Comparison of ENCODE assay signal across 28 cellular contexts in genomic region chr11:75728992-75729391, GRCh38. TPM values are rescaled to one million over a fixed set of nuclear protein-coding genes. Genes with fewer than 3 reads are reported as not detected.
"Had no signal": no experiment of that assay in that cellular context is flagged by ENCODE, and none has a peak within 500 bp of the region (broad histone marks: within the 10 kb centered on the region; RNA-seq: fewer than 3 reads in every experiment).

No MANE protein-coding gene starts in this region.

- H3K27ac ChIP-seq: left ventricle myocardium inferior, ovary, stomach, thoracic aorta, tibial artery, uterus had no signal

- H3K4me1 ChIP-seq: uterus had no signal

- H3K4me3 ChIP-seq: left ventricle myocardium inferior, lung, mucosa of descending colon, ovary, stomach, thoracic aorta, tibial artery, uterus had no signal

- H3K27me3 ChIP-seq: ovary, stomach, tibial artery, uterus had no signal

- ATAC-seq: mucosa of descending colon; naive thymus-derived CD4-positive, alpha-beta T cell; natural killer cell treated with Interleukin-12 subunit alpha and Interleukin-12 subunit beta and Interleukin-15 and Interleukin-18, amount 100 ng/mL, for 72 hours; right cardiac atrium; sciatic nerve; stimulated activated naive B cell treated with anti-CD40 and anti-IgM and Interleukin-4, amounts not matched to agents 10 μg/mL and 1 μg/mL and 100 μg/mL, for 72 hours; stimulated activated naive CD8-positive, alpha-beta T cell treated with anti-CD3 and anti-CD28 coated beads, Interleukin-15, Interleukin-2, amounts not matched to agents 100 U/mL and 50 U/mL, for 24 hours had no signal

- H3K9me3 ChIP-seq: left ventricle myocardium inferior, mucosa of descending colon, ovary, stomach, thoracic aorta, tibial artery, uterus had no signal

- H3K36me3 ChIP-seq: left ventricle myocardium inferior, ovary, stomach, thoracic aorta, tibial artery, uterus had no signal

- DNase-seq: head of caudate nucleus; hippocampal formation; immature natural killer cell; left ventricle myocardium inferior; mesendoderm; midbrain; mucosa of descending colon; naive thymus-derived CD4-positive, alpha-beta T cell; ovary; retina; right cardiac atrium; small intestine; stimulated activated CD4-positive, alpha-beta T cell treated with anti-CD3 and anti-CD28 coated beads, Interleukin-2, amount 100 ng/mL, for 24 hours; stimulated activated CD4-positive, alpha-beta T cell treated with anti-CD3 and anti-CD28 coated beads, Interleukin-4, amount 100 ng/mL, for 1 hour; stimulated activated naive B cell treated with anti-CD40 and anti-IgM and Interleukin-4, amounts not matched to agents 10 μg/mL and 1 μg/mL and 100 μg/mL, for 72 hours; stimulated activated naive CD8-positive, alpha-beta T cell treated with anti-CD3 and anti-CD28 coated beads, Interleukin-15, Interleukin-2, amounts not matched to agents 100 U/mL and 50 U/mL, for 24 hours; stomach; tibial artery; uterus had no signal

RNA-seq across cellular contexts. Expression of gene MOGAT2, which starts 11.4 kb away (rescaled TPM):
- total RNA-seq: kidney epithelial cell; left ventricle myocardium inferior; myocyte; naive thymus-derived CD4-positive, alpha-beta T cell; natural killer cell treated with Interleukin-12 subunit alpha and Interleukin-12 subunit beta and Interleukin-15 and Interleukin-18, amount 100 ng/mL, for 72 hours; omental fat pad; progenitor cell of endocrine pancreas; thoracic aorta had no signal
- polyA plus RNA-seq: immature natural killer cell; naive thymus-derived CD4-positive, alpha-beta T cell; neural cell; ovary had no signal
